ENCODE assay signal across 8 cellular contexts in genomic region chr2:199457147-199458016, GRCh38. TPM values are rescaled to one million over a fixed set of nuclear protein-coding genes. Genes with fewer than 3 reads are reported as not detected.
DNase-seq lines count a peak whose midpoint lies in the region; ATAC-seq and TF ChIP-seq lines count a peak whose summit lies in the region.

Gene SATB2 (minus strand): TSS chr2:199457939. CDS start chr2:199456037, 1,902 bp downstream.

- peak within 1 kb of the TSS; percentile 99 for H3K4me3 ChIP-seq in rectal smooth muscle tissue (ENCODE audit: low read length)

- ATAC-seq in activated CD8-positive, alpha-beta memory T cell treated with anti-CD3 and anti-CD28 coated beads, Interleukin-2, amount 10 ng/mL, durations not matched to agents 7 days and 5 days, result no peak
- ATAC-seq in activated T-cell treated with anti-CD3 and anti-CD28 coated beads, Interleukin-2, amount 50 U/mL, for 4 hours, result peak; percentile 24 to 55
- ATAC-seq in foreskin keratinocyte, result peak; percentile 60

- H3K36me3 Mint-ChIP-seq in activated CD8-positive, alpha-beta memory T cell treated with anti-CD3 and anti-CD28 coated beads, Interleukin-2, amount 10 ng/mL, durations not matched to agents 7 days and 5 days, result peaks cover 2% of the 10 kb centered on the region
- no peaks in the 10 kb centered on the region for H3K36me3 Mint-ChIP-seq in activated T-cell treated with anti-CD3 and anti-CD28 coated beads, Interleukin-2, amount 50 U/mL, for 4 hours (ENCODE audit: insufficient read depth)

- H3K4me3 Mint-ChIP-seq in activated CD8-positive, alpha-beta memory T cell treated with anti-CD3 and anti-CD28 coated beads, Interleukin-2, amount 10 ng/mL, durations not matched to agents 7 days and 5 days, result peak within 1 kb of the TSS; percentile 46
- peak within 1 kb of the TSS; percentile 63 for H3K4me3 Mint-ChIP-seq in activated T-cell treated with anti-CD3 and anti-CD28 coated beads, Interleukin-2, amount 50 U/mL, for 4 hours

- peaks cover 74% of the 10 kb centered on the region for H3K27me3 Mint-ChIP-seq in activated CD8-positive, alpha-beta memory T cell treated with anti-CD3 and anti-CD28 coated beads, Interleukin-2, amount 10 ng/mL, durations not matched to agents 7 days and 5 days
- H3K27me3 Mint-ChIP-seq in activated T-cell treated with anti-CD3 and anti-CD28 coated beads, Interleukin-2, amount 50 U/mL, for 4 hours (ENCODE audit: low read depth), result peaks cover 62% of the 10 kb centered on the region

- H3K9me3 Mint-ChIP-seq in activated CD8-positive, alpha-beta memory T cell treated with anti-CD3 and anti-CD28 coated beads, Interleukin-2, amount 10 ng/mL, durations not matched to agents 7 days and 5 days (ENCODE audit: low read depth), result no peaks in the 10 kb centered on the region
- H3K9me3 Mint-ChIP-seq in activated T-cell treated with anti-CD3 and anti-CD28 coated beads, Interleukin-2, amount 50 U/mL, for 4 hours, result peaks cover 5% of the 10 kb centered on the region

- no peak within 1 kb of the TSS for H3K27ac Mint-ChIP-seq in activated CD8-positive, alpha-beta memory T cell treated with anti-CD3 and anti-CD28 coated beads, Interleukin-2, amount 10 ng/mL, durations not matched to agents 7 days and 5 days

- H3K27ac ChIP-seq in foreskin keratinocyte, result no peak within 1 kb of the TSS
- no peak within 1 kb of the TSS for H3K27ac ChIP-seq in rectal smooth muscle tissue (ENCODE audit: low read depth, low read length)

- H3K4me1 Mint-ChIP-seq in activated CD8-positive, alpha-beta memory T cell treated with anti-CD3 and anti-CD28 coated beads, Interleukin-2, amount 10 ng/mL, durations not matched to agents 7 days and 5 days, result peaks cover 19% of the 10 kb centered on the region
- peaks cover 24% of the 10 kb centered on the region for H3K4me1 Mint-ChIP-seq in activated T-cell treated with anti-CD3 and anti-CD28 coated beads, Interleukin-2, amount 50 U/mL, for 4 hours (ENCODE audit: low read depth)

- no peaks in the 10 kb centered on the region for H3K4me1 ChIP-seq in foreskin keratinocyte
- H3K4me1 ChIP-seq in rectal smooth muscle tissue (ENCODE audit: control insufficient read depth, insufficient read depth, low read length), result no peaks in the 10 kb centered on the region

- H3K27me3 ChIP-seq in foreskin keratinocyte (peaks cover 50% of the 10 kb centered on the region), rectal smooth muscle tissue (ENCODE audit: control insufficient read depth, insufficient read depth, low read length) (peaks cover 33% of the 10 kb centered on the region)

- CTCF ChIA-PET in activated CD8-positive, alpha-beta memory T cell treated with anti-CD3 and anti-CD28 coated beads, Interleukin-2, amount 10 ng/mL, durations not matched to agents 7 days and 5 days (lab: Charles Lee), result no interaction called here

- no peaks in the 10 kb centered on the region for H3K36me3 ChIP-seq in rectal smooth muscle tissue (ENCODE audit: control insufficient read depth, insufficient read depth, low read length)

- no peak for DNase-seq in activated CD8-positive, alpha-beta memory T cell treated with anti-CD3 and anti-CD28 coated beads, Interleukin-2, amount 10 ng/mL, durations not matched to agents 7 days and 5 days
- DNase-seq in activated CD8-positive, alpha-beta memory T cell treated with anti-CD3 and anti-CD28 coated beads for 24 hours, result no peak
- DNase-seq in NCI-H1092 (lab: John Stamatoyannopoulos, UW) (peak; percentile 53), foreskin keratinocyte (peak in 1 of 2 donors; percentile 61), inferior parietal cortex (ENCODE audit: extremely low spot score) (no peak), globus pallidus (ENCODE audit: low spot score) (no peak)
- DNase-seq in activated T-cell treated with anti-CD3 and anti-CD28 coated beads, Interleukin-2, amount 50 U/mL, for 4 hours, result no peak

- peak within 1 kb of the TSS; percentile 40 for H3K9ac ChIP-seq in rectal smooth muscle tissue (ENCODE audit: low read length)

- TF ChIP-seq CTCF in foreskin keratinocyte (conservative IDR thresholded peaks at IDR 0.05), result no peak

RNA-seq across cellular contexts. Expression of gene SATB2, which starts in this region (rescaled TPM):
- under 1 TPM in 1 of 2 experiments, not detected in 1; 0.09 TPM for total RNA-seq in activated CD8-positive, alpha-beta memory T cell treated with anti-CD3 and anti-CD28 coated beads, Interleukin-2, amount 10 ng/mL, durations not matched to agents 7 days and 5 days
- under 1 TPM; 0.14 to 0.30 (median 0.18) TPM for total RNA-seq in activated T-cell treated with anti-CD3 and anti-CD28 coated beads, Interleukin-2, amount 50 U/mL, for 4 hours
- total RNA-seq in foreskin keratinocyte, result 2.1 and 2.8 TPM in 2 replicates
- polyA plus RNA-seq in foreskin keratinocyte, result 0.40 and 0.57 TPM in 2 replicates

Comparison
In these comparisons a context has a peak if more than half of its experiments do, and no peak if none do; other contexts are left out.
1. Peak in ATAC-seq in activated T-cell treated with anti-CD3 and anti-CD28 coated beads, Interleukin-2, amount 50 U/mL, for 4 hours; RNA of the gene not detected or under 1 TPM.